In the genomic region with DNA sequence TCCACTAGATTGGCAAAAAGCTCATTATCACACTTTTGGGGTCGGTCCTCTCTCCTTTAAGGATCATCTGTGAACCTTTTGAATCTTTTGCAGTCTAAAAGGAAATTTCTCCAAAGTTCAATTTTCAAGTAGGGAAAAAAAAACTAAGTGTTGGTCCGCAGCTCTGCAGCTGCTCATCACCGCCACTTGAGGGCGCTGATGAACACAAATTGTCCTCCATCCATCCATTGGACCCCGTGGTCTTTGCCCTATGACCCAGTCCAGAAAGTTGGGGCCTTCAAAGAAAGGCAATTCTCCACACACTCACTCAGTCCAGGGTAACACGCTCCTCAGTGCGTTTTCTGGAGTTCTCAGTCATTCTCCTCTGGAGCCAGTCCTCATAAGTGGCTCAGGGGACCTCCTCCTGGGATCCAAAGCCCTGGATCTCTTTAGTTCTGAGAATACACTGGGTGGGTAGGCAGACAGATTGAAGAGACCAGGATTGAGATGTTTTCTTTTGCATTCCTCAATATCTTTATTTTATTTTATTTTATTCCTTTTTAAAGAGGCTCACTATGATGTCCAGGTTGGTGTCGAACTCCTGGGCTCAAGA, we compare ENCODE assay signal across 8 cellular contexts.
DNase-seq lines count a peak whose midpoint lies in the region; ATAC-seq and TF ChIP-seq lines count a peak whose summit lies in the region.

No MANE protein-coding gene starts in this region.

- H3K79me2 ChIP-seq in OCI-LY3 (ENCODE audit: low read length), result no peaks in the 10 kb centered on the region

- no peak for TF ChIP-seq EP300 in upper lobe of left lung (IDR thresholded peaks at IDR 0.05)

- no peaks in the 10 kb centered on the region for H3K4me1 Mint-ChIP-seq in activated T-helper 17 cell treated with anti-CD3 and anti-CD28 coated beads, Interleukin-2, amount 50 U/mL, for 72 hours

- WGBS in upper lobe of left lung, 2 donors, result 37 to 38% methylated on average over 8 of the region's 8 CpGs

- H3K27me3 Mint-ChIP-seq in activated T-helper 17 cell treated with anti-CD3 and anti-CD28 coated beads, Interleukin-2, amount 50 U/mL, for 72 hours, result no peaks in the 10 kb centered on the region

- ATAC-seq in Right ventricle myocardium inferior (no peak), upper lobe of left lung (ENCODE audit: low FRiP score in 2 of 2) (no peak), GM19467 (IDR thresholded peaks at IDR 0.05; ENCODE audit: unreplicated experiment) (no peak), GM21367 (IDR thresholded peaks at IDR 0.05; ENCODE audit: unreplicated experiment) (no peak)
- no peak for ATAC-seq in activated T-helper 17 cell treated with anti-CD3 and anti-CD28 coated beads, Interleukin-2, amount 50 U/mL, for 72 hours (replicated peaks)

- H2AFZ ChIP-seq in OCI-LY3 (ENCODE audit: low read depth, low read length), result no peak overlapping the region

- H3K36me3 ChIP-seq in left ventricle myocardium inferior (no peaks in the 10 kb centered on the region), OCI-LY3 (replicated peaks; ENCODE audit: low read depth, low read length) (no peaks in the 10 kb centered on the region), upper lobe of left lung (no peaks in the 10 kb centered on the region)

- H3K4me3 ChIP-seq in left ventricle myocardium inferior, result no peak overlapping the region
- H3K4me3 ChIP-seq in OCI-LY3 (ENCODE audit: low read length), result no peak overlapping the region
- no peak overlapping the region for H3K4me3 ChIP-seq in fibroblast of villous mesenchyme (ENCODE audit: low read depth, low read length)
- no peak overlapping the region for H3K4me3 ChIP-seq in upper lobe of left lung

- peaks cover 11% of the 10 kb centered on the region for H3K27me3 ChIP-seq in left ventricle myocardium inferior (ENCODE audit: low read depth)
- no peaks in the 10 kb centered on the region for H3K27me3 ChIP-seq in OCI-LY3 (ENCODE audit: low read depth, low read length)
- no peaks in the 10 kb centered on the region for H3K27me3 ChIP-seq in upper lobe of left lung

- H4K20me1 ChIP-seq in OCI-LY3 (ENCODE audit: insufficient read depth, low read length), result no peaks in the 10 kb centered on the region

- H3K9me3 Mint-ChIP-seq in activated T-helper 17 cell treated with anti-CD3 and anti-CD28 coated beads, Interleukin-2, amount 50 U/mL, for 72 hours, result no peaks in the 10 kb centered on the region

- H3K4me1 ChIP-seq in left ventricle myocardium inferior (no peaks in the 10 kb centered on the region), OCI-LY3 (ENCODE audit: low read length) (no peaks in the 10 kb centered on the region), upper lobe of left lung (no peaks in the 10 kb centered on the region)

- H3K27ac ChIP-seq in left ventricle myocardium inferior (replicated peaks) (no peak overlapping the region), OCI-LY3 (ENCODE audit: low read length) (no peak overlapping the region), upper lobe of left lung (no peak overlapping the region)

- peaks cover 7% of the 10 kb centered on the region for H3K9me3 ChIP-seq in left ventricle myocardium inferior (replicated peaks)
- H3K9me3 ChIP-seq in OCI-LY3 (ENCODE audit: insufficient read depth, low read length), result no peaks in the 10 kb centered on the region
- no peaks in the 10 kb centered on the region for H3K9me3 ChIP-seq in upper lobe of left lung

- intact Hi-C loops in left ventricle myocardium inferior (cut with micrococcal nuclease) (no loop called here), Right ventricle myocardium inferior (cut with DNase I) (loop anchor here (5.0 kb wide), 1 partner anchor 263 kb away; a partner anchor contains a TSS)

- TF ChIP-seq POLR2A in upper lobe of left lung (IDR thresholded peaks at IDR 0.05), result no peak

- no peaks in the 10 kb centered on the region for H3K36me3 Mint-ChIP-seq in activated T-helper 17 cell treated with anti-CD3 and anti-CD28 coated beads, Interleukin-2, amount 50 U/mL, for 72 hours (ENCODE audit: low read depth)

- DNase-seq in left ventricle myocardium inferior, result no peak
- no peak for DNase-seq in Right ventricle myocardium inferior (ENCODE audit: missing footprints)
- DNase-seq in fibroblast of villous mesenchyme (ENCODE audit: low read depth), result no peak
- no peak for DNase-seq in upper lobe of left lung

- H3K4me2 ChIP-seq in OCI-LY3 (ENCODE audit: low read length), result no peak overlapping the region

- H3K27ac Mint-ChIP-seq in activated T-helper 17 cell treated with anti-CD3 and anti-CD28 coated beads, Interleukin-2, amount 50 U/mL, for 72 hours, result no peak overlapping the region

- H3K9ac ChIP-seq in OCI-LY3 (ENCODE audit: low read length), result no peak overlapping the region

- TF ChIP-seq CTCF in left ventricle myocardium inferior (IDR thresholded peaks at IDR 0.05; ENCODE audit: borderline replicate concordance) (peak; percentile 72), OCI-LY3 (IDR thresholded peaks at IDR 0.05; ENCODE audit: low read depth, low read length) (peak; percentile 92), fibroblast of villous mesenchyme (IDR thresholded peaks at IDR 0.05; ENCODE audit: insufficient read depth, low read depth, low read length) (peak; percentile 53), upper lobe of left lung (IDR thresholded peaks at IDR 0.05) (peak in 4 of 6 experiments; percentile 25 to 50 (median 40))

- no peak overlapping the region for H3K4me3 Mint-ChIP-seq in activated T-helper 17 cell treated with anti-CD3 and anti-CD28 coated beads, Interleukin-2, amount 50 U/mL, for 72 hours

Comparison
In these comparisons a context has a peak if more than half of its experiments do, and no peak if none do; other contexts are left out.
1. CTCF ChIP-seq: peak in every context shown above with its lines; median percentile 92 in OCI-LY3; 72 in left ventricle myocardium inferior; 53 in fibroblast of villous mesenchyme; 40 in upper lobe of left lung.